Comparison of ENCODE assay signal across 35 cellular contexts in the genomic region with DNA sequence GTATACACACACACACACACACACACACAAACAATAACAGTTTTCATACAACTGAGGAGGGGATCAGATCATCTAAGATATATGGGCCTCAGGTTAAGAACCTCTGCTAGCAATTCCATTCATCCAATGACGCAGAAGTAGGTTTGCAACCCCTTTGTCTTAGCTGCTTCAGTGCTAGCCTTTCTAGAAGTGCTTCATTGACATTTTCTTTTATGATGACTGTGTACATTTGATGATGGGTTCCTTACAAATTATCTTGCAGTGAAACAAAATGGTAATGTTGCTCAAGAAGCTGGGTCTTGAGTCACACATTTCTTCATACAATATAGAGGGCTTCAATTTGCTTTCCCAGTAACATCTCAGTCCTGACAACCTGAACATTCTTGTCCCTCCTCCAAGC.
"Had no signal": no experiment of that assay in that cellular context is flagged by ENCODE, and none has a peak within 500 bp of the region (broad histone marks: within the 10 kb centered on the region; RNA-seq: fewer than 3 reads in every experiment).

No MANE protein-coding gene starts in this region.

- DNase-seq: activated B cell treated with CpG ODN at 0.5 μM for 24 hours; activated CD4-positive, alpha-beta memory T cell treated with anti-CD3 and anti-CD28 coated beads for 36 hours; activated CD4-positive, alpha-beta T cell treated with anti-CD3 and anti-CD28 coated beads for 36 hours; activated CD4-positive, alpha-beta T cell treated with anti-CD3 and anti-CD28 coated beads, Interleukin-2, amount 10 ng/mL, durations not matched to agents 24 days and 14 days; activated CD8-positive, alpha-beta memory T cell treated with anti-CD3 and anti-CD28 coated beads, Interleukin-2, amount 10 ng/mL, durations not matched to agents 7 days and 5 days; activated CD8-positive, alpha-beta memory T cell treated with anti-CD3 and anti-CD28 coated beads, Interleukin-2, amount 50 U/mL, for 4 hours; activated CD8-positive, alpha-beta T cell treated with anti-CD3 and anti-CD28 coated beads, Interleukin-2, amount 10 ng/mL, durations not matched to agents 7 days and 5 days; activated effector memory CD4-positive, alpha-beta T cell treated with anti-CD3 and anti-CD28 coated beads, Interleukin-2, amount 50 U/mL, for 16 hours; activated naive CD4-positive, alpha-beta T cell treated with anti-CD3 and anti-CD28 coated beads for 36 hours; activated naive CD8-positive, alpha-beta T cell treated with anti-CD3 and anti-CD28 coated beads for 36 hours; activated naive CD8-positive, alpha-beta T cell treated with anti-CD3 and anti-CD28 coated beads, Interleukin-2, amount 50 U/mL, for 24 hours; activated T-cell treated with anti-CD3 and anti-CD28 coated beads, Interleukin-2, amount 50 U/mL, for 1 hour; activated T-cell treated with anti-CD3 and anti-CD28 coated beads, Interleukin-2, amount 50 U/mL, for 48 hours; adrenal gland; amygdala; aorta; body of pancreas; central memory CD4-positive, alpha-beta T cell; cerebellar nuclear complex; colonic mucosa; effector CD8-positive, alpha-beta T cell; esophagus squamous epithelium; foreskin fibroblast; head of caudate nucleus; T-helper 1 cell; T-helper 17 cell; T1000; WERI-Rb-1 had no signal

- H3K4me1 ChIP-seq: adrenal gland, colonic mucosa, esophagus squamous epithelium had no signal

- H3K27me3 Mint-ChIP-seq: activated B cell treated with CpG ODN at 0.5 μM for 24 hours; activated CD4-positive, alpha-beta memory T cell treated with anti-CD3 and anti-CD28 coated beads for 36 hours; activated CD4-positive, alpha-beta T cell treated with anti-CD3 and anti-CD28 coated beads for 36 hours; activated CD4-positive, alpha-beta T cell treated with anti-CD3 and anti-CD28 coated beads, Interleukin-2, amount 10 ng/mL, durations not matched to agents 24 days and 14 days; activated CD8-positive, alpha-beta memory T cell treated with anti-CD3 and anti-CD28 coated beads, Interleukin-2, amount 10 ng/mL, durations not matched to agents 7 days and 5 days; activated naive CD4-positive, alpha-beta T cell treated with anti-CD3 and anti-CD28 coated beads, Interleukin-2, amount 50 U/mL, for 24 hours; activated naive CD8-positive, alpha-beta T cell treated with anti-CD3 and anti-CD28 coated beads for 36 hours; activated naive CD8-positive, alpha-beta T cell treated with anti-CD3 and anti-CD28 coated beads, Interleukin-2, amount 50 U/mL, for 24 hours; T-helper 17 cell had no signal

- H3K27ac Mint-ChIP-seq: activated B cell treated with CpG ODN at 0.5 μM for 24 hours; activated CD4-positive, alpha-beta memory T cell treated with anti-CD3 and anti-CD28 coated beads for 36 hours; activated CD4-positive, alpha-beta T cell treated with anti-CD3 and anti-CD28 coated beads for 36 hours; activated CD4-positive, alpha-beta T cell treated with anti-CD3 and anti-CD28 coated beads, Interleukin-2, amount 10 ng/mL, durations not matched to agents 24 days and 14 days; activated CD8-positive, alpha-beta memory T cell treated with anti-CD3 and anti-CD28 coated beads, Interleukin-2, amount 10 ng/mL, durations not matched to agents 7 days and 5 days; activated CD8-positive, alpha-beta T cell treated with anti-CD3 and anti-CD28 coated beads, Interleukin-2, amount 10 ng/mL, durations not matched to agents 7 days and 5 days; activated naive CD4-positive, alpha-beta T cell treated with anti-CD3 and anti-CD28 coated beads for 36 hours; activated naive CD4-positive, alpha-beta T cell treated with anti-CD3 and anti-CD28 coated beads, Interleukin-2, amount 50 U/mL, for 24 hours; activated naive CD8-positive, alpha-beta T cell treated with anti-CD3 and anti-CD28 coated beads for 36 hours; activated naive CD8-positive, alpha-beta T cell treated with anti-CD3 and anti-CD28 coated beads, Interleukin-2, amount 50 U/mL, for 24 hours; activated T-helper 1 cell treated with anti-CD3 and anti-CD28 coated beads, Interleukin-12 subunit alpha, Interleukin-12 subunit beta, Interleukin-2, Interleukin-4 antibody, amounts not matched to agents 30 ng/mL and 10 ng/mL and 1 ng/mL, durations not matched to agents 14 hours and 24 hours and 36 hours; activated T-helper 2 cell treated with anti-CD3 and anti-CD28 coated beads, Interferon-gamma antibody, Interleukin-2, Interleukin-4, amounts not matched to agents 10 μg/mL and 5 μg/mL and 100 μg/mL, durations not matched to agents 14 hours and 24 hours and 36 hours; T-helper 17 cell; T-helper 2 cell treated with Interferon-gamma antibody and Interleukin-4, amounts not matched to agents 5 μg/mL and 100 μg/mL, for 36 hours had no signal

- H3K36me3 Mint-ChIP-seq: activated CD4-positive, alpha-beta memory T cell treated with anti-CD3 and anti-CD28 coated beads for 36 hours; activated CD8-positive, alpha-beta memory T cell treated with anti-CD3 and anti-CD28 coated beads, Interleukin-2, amount 10 ng/mL, durations not matched to agents 7 days and 5 days; activated naive CD4-positive, alpha-beta T cell treated with anti-CD3 and anti-CD28 coated beads, Interleukin-2, amount 50 U/mL, for 24 hours; activated naive CD8-positive, alpha-beta T cell treated with anti-CD3 and anti-CD28 coated beads for 36 hours had no signal

- H3K4me3 Mint-ChIP-seq: activated B cell treated with CpG ODN at 0.5 μM for 24 hours; activated CD4-positive, alpha-beta memory T cell treated with anti-CD3 and anti-CD28 coated beads for 36 hours; activated CD4-positive, alpha-beta T cell treated with anti-CD3 and anti-CD28 coated beads for 36 hours; activated CD4-positive, alpha-beta T cell treated with anti-CD3 and anti-CD28 coated beads, Interleukin-2, amount 10 ng/mL, durations not matched to agents 24 days and 14 days; activated CD8-positive, alpha-beta memory T cell treated with anti-CD3 and anti-CD28 coated beads, Interleukin-2, amount 10 ng/mL, durations not matched to agents 7 days and 5 days; activated CD8-positive, alpha-beta T cell treated with anti-CD3 and anti-CD28 coated beads, Interleukin-2, amount 10 ng/mL, durations not matched to agents 7 days and 5 days; activated naive CD4-positive, alpha-beta T cell treated with anti-CD3 and anti-CD28 coated beads for 36 hours; activated naive CD4-positive, alpha-beta T cell treated with anti-CD3 and anti-CD28 coated beads, Interleukin-2, amount 50 U/mL, for 24 hours; activated naive CD8-positive, alpha-beta T cell treated with anti-CD3 and anti-CD28 coated beads for 36 hours; activated naive CD8-positive, alpha-beta T cell treated with anti-CD3 and anti-CD28 coated beads, Interleukin-2, amount 50 U/mL, for 24 hours; activated T-helper 1 cell treated with anti-CD3 and anti-CD28 coated beads, Interleukin-12 subunit alpha, Interleukin-12 subunit beta, Interleukin-2, Interleukin-4 antibody, amounts not matched to agents 30 ng/mL and 10 ng/mL and 1 ng/mL, durations not matched to agents 14 hours and 24 hours and 36 hours; T-helper 17 cell; T-helper 2 cell treated with Interferon-gamma antibody and Interleukin-4, amounts not matched to agents 5 μg/mL and 100 μg/mL, for 36 hours had no signal

- H3K4me1 Mint-ChIP-seq: activated B cell treated with CpG ODN at 0.5 μM for 24 hours; activated CD4-positive, alpha-beta T cell treated with anti-CD3 and anti-CD28 coated beads for 36 hours; activated CD4-positive, alpha-beta T cell treated with anti-CD3 and anti-CD28 coated beads, Interleukin-2, amount 10 ng/mL, durations not matched to agents 24 days and 14 days; activated CD8-positive, alpha-beta memory T cell treated with anti-CD3 and anti-CD28 coated beads, Interleukin-2, amount 10 ng/mL, durations not matched to agents 7 days and 5 days; activated naive CD4-positive, alpha-beta T cell treated with anti-CD3 and anti-CD28 coated beads, Interleukin-2, amount 50 U/mL, for 24 hours; activated naive CD8-positive, alpha-beta T cell treated with anti-CD3 and anti-CD28 coated beads for 36 hours; activated naive CD8-positive, alpha-beta T cell treated with anti-CD3 and anti-CD28 coated beads, Interleukin-2, amount 50 U/mL, for 24 hours; T-helper 17 cell had no signal

- H3K9me3 Mint-ChIP-seq: activated naive CD4-positive, alpha-beta T cell treated with anti-CD3 and anti-CD28 coated beads, Interleukin-2, amount 50 U/mL, for 24 hours; activated T-helper 1 cell treated with anti-CD3 and anti-CD28 coated beads, Interleukin-12 subunit alpha, Interleukin-12 subunit beta, Interleukin-2, Interleukin-4 antibody, amounts not matched to agents 30 ng/mL and 10 ng/mL and 1 ng/mL, durations not matched to agents 14 hours and 24 hours and 36 hours had no signal

- H3K9me3 ChIP-seq: adrenal gland, body of pancreas, colonic mucosa, esophagus squamous epithelium had no signal

- H3K27ac ChIP-seq: adrenal gland, body of pancreas, cardiac muscle cell, colonic mucosa, epithelial cell of prostate, esophagus squamous epithelium, WERI-Rb-1 had no signal

- ATAC-seq: activated CD4-positive, alpha-beta T cell treated with anti-CD3 and anti-CD28 coated beads for 36 hours; activated CD4-positive, CD25-positive, alpha-beta regulatory T cell treated with anti-CD3 and anti-CD28 coated beads, Interleukin-2, amount 50 U/mL, for 24 hours; activated CD8-positive, alpha-beta memory T cell treated with anti-CD3 and anti-CD28 coated beads, Interleukin-2, amount 10 ng/mL, durations not matched to agents 7 days and 5 days; activated CD8-positive, alpha-beta T cell treated with anti-CD3 and anti-CD28 coated beads, Interleukin-2, amount 10 ng/mL, durations not matched to agents 7 days and 5 days; activated naive CD8-positive, alpha-beta T cell treated with anti-CD3 and anti-CD28 coated beads, Interleukin-2, amount 50 U/mL, for 24 hours; body of pancreas; T-helper 17 cell had no signal

- H3K27me3 ChIP-seq: adrenal gland, body of pancreas, cardiac muscle cell, colonic mucosa, esophagus squamous epithelium had no signal

- H3K36me3 ChIP-seq: adrenal gland, cardiac muscle cell, colonic mucosa, esophagus squamous epithelium, WERI-Rb-1 had no signal

- H3K4me3 ChIP-seq: adrenal gland, body of pancreas, cardiac muscle cell, colonic mucosa, esophagus squamous epithelium had no signal
